In the genomic region with DNA sequence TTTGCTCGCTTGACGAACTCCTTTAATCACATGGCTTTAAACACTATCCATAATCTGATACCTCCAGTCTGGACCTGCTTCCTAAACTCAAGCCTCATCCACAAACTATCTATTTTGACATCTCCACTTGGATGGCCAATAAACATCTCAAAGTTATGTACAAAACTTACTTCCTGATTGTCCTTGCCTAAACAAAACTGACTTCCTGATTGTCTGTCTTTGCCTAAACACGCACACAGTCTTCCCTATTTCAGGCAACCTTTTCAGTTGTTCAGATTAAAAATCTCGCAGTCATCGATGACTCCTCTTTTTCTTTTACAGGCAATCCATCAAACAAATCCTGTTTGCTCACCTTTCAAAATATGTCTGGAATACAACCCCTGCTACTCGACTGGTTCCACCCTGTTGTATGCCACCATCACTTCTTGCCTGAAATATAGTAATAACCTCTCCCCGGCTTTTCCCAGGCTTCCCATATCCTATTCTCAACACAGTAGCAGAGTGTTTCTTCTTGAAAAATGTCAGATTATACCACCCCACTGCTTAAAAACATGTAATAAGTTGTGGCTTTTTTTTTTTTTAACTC, we compare ENCODE assay signal across 31 cellular contexts. TPM values are rescaled to one million over a fixed set of nuclear protein-coding genes. Genes with fewer than 3 reads are reported as not detected.
"Had no signal": no experiment of that assay in that cellular context is flagged by ENCODE, and none has a peak within 500 bp of the region (broad histone marks: within the 10 kb centered on the region; RNA-seq: fewer than 3 reads in every experiment).

No MANE protein-coding gene starts in this region.

- H3K4me1 Mint-ChIP-seq: activated B cell treated with CpG ODN at 0.5 μM for 24 hours, brain had no signal

- H3K36me3 ChIP-seq: adrenal gland had no signal

- H3K27me3 Mint-ChIP-seq: activated B cell treated with CpG ODN at 0.5 μM for 24 hours; activated CD4-positive, alpha-beta memory T cell treated with anti-CD3 and anti-CD28 coated beads for 36 hours; brain had no signal

- H3K27me3 ChIP-seq: adrenal gland had no signal

- H3K9me3 Mint-ChIP-seq: activated CD4-positive, alpha-beta memory T cell treated with anti-CD3 and anti-CD28 coated beads for 36 hours; activated T-cell treated with anti-CD3 and anti-CD28 coated beads, Interleukin-2, amount 50 U/mL, for 4 hours; activated T-helper 1 cell treated with anti-CD3 and anti-CD28 coated beads, Interleukin-12 subunit alpha, Interleukin-12 subunit beta, Interleukin-2, Interleukin-4 antibody, amounts not matched to agents 30 ng/mL and 10 ng/mL and 1 ng/mL, durations not matched to agents 14 hours and 24 hours and 36 hours; brain had no signal

- H3K27ac ChIP-seq: adrenal gland had no signal

- H3K4me3 Mint-ChIP-seq: activated B cell treated with CpG ODN at 0.5 μM for 24 hours; activated CD4-positive, alpha-beta memory T cell treated with anti-CD3 and anti-CD28 coated beads for 36 hours; activated naive CD4-positive, alpha-beta T cell treated with anti-CD3 and anti-CD28 coated beads for 36 hours; activated T-cell treated with anti-CD3 and anti-CD28 coated beads, Interleukin-2, amount 50 U/mL, for 4 hours; activated T-helper 1 cell treated with anti-CD3 and anti-CD28 coated beads, Interleukin-12 subunit alpha, Interleukin-12 subunit beta, Interleukin-2, Interleukin-4 antibody, amounts not matched to agents 30 ng/mL and 10 ng/mL and 1 ng/mL, durations not matched to agents 14 hours and 24 hours and 36 hours; brain had no signal

- H3K9me3 ChIP-seq: adrenal gland had no signal

- H3K36me3 Mint-ChIP-seq: activated CD4-positive, alpha-beta memory T cell treated with anti-CD3 and anti-CD28 coated beads for 36 hours; activated naive CD4-positive, alpha-beta T cell treated with anti-CD3 and anti-CD28 coated beads, Interleukin-2, amount 50 U/mL, for 72 hours; brain had no signal

- ATAC-seq: activated naive CD4-positive, alpha-beta T cell treated with anti-CD3 and anti-CD28 coated beads, Interleukin-2, amount 50 U/mL, for 72 hours; activated T-cell treated with anti-CD3 and anti-CD28 coated beads, Interleukin-2, amount 50 U/mL, for 4 hours had no signal

- H3K4me1 ChIP-seq: adrenal gland had no signal

- H3K4me3 ChIP-seq: adrenal gland had no signal

- DNase-seq: activated B cell treated with CpG ODN at 0.5 μM for 24 hours; activated CD4-positive, alpha-beta memory T cell treated with anti-CD3 and anti-CD28 coated beads for 36 hours; activated CD4-positive, alpha-beta T cell treated with anti-CD3 and anti-CD28 coated beads for 4 hours; activated CD4-positive, alpha-beta T cell treated with anti-CD3 and anti-CD28 coated beads, Interleukin-2, amount 50 U/mL, for 1 hour; activated CD4-positive, CD25-positive, alpha-beta regulatory T cell treated with anti-CD3 and anti-CD28 coated beads, Interleukin-2, amount 50 U/mL, for 72 hours; activated CD8-positive, alpha-beta memory T cell treated with anti-CD3 and anti-CD28 coated beads, Interleukin-2, amount 50 U/mL, for 4 hours; activated gamma-delta T cell treated with Interleukin-2 at 50 U/mL for 16 hours; activated naive CD4-positive, alpha-beta T cell treated with anti-CD3 and anti-CD28 coated beads for 36 hours; activated T-cell treated with anti-CD3 and anti-CD28 coated beads for 4 hours; activated T-cell treated with anti-CD3 and anti-CD28 coated beads, Interleukin-2, amount 50 U/mL, for 4 hours; adrenal gland; central memory CD4-positive, alpha-beta T cell; KG1; NCI-H1048; NCI-H1105 treated with DMSO at 0.1 percent for 48 hours; NCI-H1436; NCI-H1694; NCI-H2081 treated with DMSO at 0.1 percent for 48 hours; NCI-H345; NCI-H524 treated with DMSO at 0.1 percent for 48 hours; OCI-M1; Right ventricle myocardium superior; T1000 had no signal

- H3K27ac Mint-ChIP-seq: activated B cell treated with CpG ODN at 0.5 μM for 24 hours; activated CD4-positive, alpha-beta memory T cell treated with anti-CD3 and anti-CD28 coated beads for 36 hours; activated naive CD4-positive, alpha-beta T cell treated with anti-CD3 and anti-CD28 coated beads for 36 hours; activated naive CD4-positive, alpha-beta T cell treated with anti-CD3 and anti-CD28 coated beads, Interleukin-2, amount 50 U/mL, for 72 hours; activated T-helper 1 cell treated with anti-CD3 and anti-CD28 coated beads, Interleukin-12 subunit alpha, Interleukin-12 subunit beta, Interleukin-2, Interleukin-4 antibody, amounts not matched to agents 30 ng/mL and 10 ng/mL and 1 ng/mL, durations not matched to agents 14 hours and 24 hours and 36 hours; brain had no signal

RNA-seq across cellular contexts. Expression of a gene that starts 39.0 kb away (rescaled TPM):
- total RNA-seq: activated B cell treated with CpG ODN at 0.5 μM for 24 hours; activated CD4-positive, alpha-beta memory T cell treated with anti-CD3 and anti-CD28 coated beads for 36 hours; activated naive CD4-positive, alpha-beta T cell treated with anti-CD3 and anti-CD28 coated beads for 36 hours; activated naive CD4-positive, alpha-beta T cell treated with anti-CD3 and anti-CD28 coated beads, Interleukin-2, amount 50 U/mL, for 72 hours; activated T-cell treated with anti-CD3 and anti-CD28 coated beads, Interleukin-2, amount 50 U/mL, for 4 hours; activated T-helper 1 cell treated with anti-CD3 and anti-CD28 coated beads, Interleukin-12 subunit alpha, Interleukin-12 subunit beta, Interleukin-2, Interleukin-4 antibody, amounts not matched to agents 30 ng/mL and 10 ng/mL and 1 ng/mL, durations not matched to agents 14 hours and 24 hours and 36 hours; adrenal gland; LHCN-M2; M059J; NCI-H460; Right ventricle myocardium superior; T-helper 1 cell treated with Interleukin-12 subunit alpha and Interleukin-12 subunit beta and Interleukin-4 antibody, amounts not matched to agents 30 ng/mL and 1 ng/mL, for 36 hours; T-helper 2 cell treated with Interferon-gamma antibody and Interleukin-4, amounts not matched to agents 100 ng/mL and 5 ng/mL, for 36 hours had no signal
